ENCODE assay signal across 28 cellular contexts in genomic region chr12:24476310-24476709, GRCh38.
"Had no signal": no experiment of that assay in that cellular context is flagged by ENCODE, and none has a peak within 500 bp of the region (broad histone marks: within the 10 kb centered on the region; RNA-seq: fewer than 3 reads in every experiment).

No MANE protein-coding gene starts in this region.

- H3K4me1 ChIP-seq: ascending aorta had no signal

- H3K27me3 ChIP-seq: ascending aorta, cardiac muscle cell, SJSA1 had no signal

- H3K36me3 Mint-ChIP-seq: activated naive CD4-positive, alpha-beta T cell treated with anti-CD3 and anti-CD28 coated beads, Interleukin-2, amount 50 U/mL, for 24 hours; activated naive CD8-positive, alpha-beta T cell treated with anti-CD3 and anti-CD28 coated beads, Interleukin-2, amount 10 ng/mL, durations not matched to agents 7 days and 5 days had no signal

- H3K36me3 ChIP-seq: ascending aorta, cardiac muscle cell, SJSA1 had no signal

- H3K4me2 ChIP-seq: KMS-11, SK-N-SH had no signal

- DNase-seq: activated CD4-positive, alpha-beta T cell treated with anti-CD3 and anti-CD28 coated beads, Interleukin-2, amount 10 ng/mL, durations not matched to agents 24 days and 14 days; activated CD4-positive, alpha-beta T cell treated with anti-CD3 and anti-CD28 coated beads, Interleukin-2, amount 50 U/mL, for 4 hours; activated CD8-positive, alpha-beta T cell treated with anti-CD3 and anti-CD28 coated beads, Interleukin-2, amount 10 ng/mL, durations not matched to agents 7 days and 5 days; activated gamma-delta T cell; activated naive CD4-positive, alpha-beta T cell treated with Interleukin-2 at 50 U/mL for 16 hours; activated naive CD8-positive, alpha-beta T cell treated with anti-CD3 and anti-CD28 coated beads, Interleukin-2, amount 10 ng/mL, durations not matched to agents 7 days and 5 days; activated T-cell treated with anti-CD3 and anti-CD28 coated beads, Interleukin-2, amount 50 U/mL, for 24 hours; amygdala; NCI-H1092 treated with DMSO at 0.1 percent for 48 hours; NCI-H1417 treated with DMSO at 0.1 percent for 48 hours; NCI-H187 treated with DMSO at 0.1 percent for 48 hours; NCI-H2081; NCI-H2171 treated with DMSO at 0.1 percent for 48 hours; NCI-H226; NCI-H446 treated with DMSO at 0.1 percent for 48 hours; NCI-H524; NK-92 treated with Interleukin-12 subunit alpha and Interleukin-12 subunit beta, amount 100 ng/mL, for 24 hours; SHP77 treated with DMSO at 0.1 percent for 48 hours; SK-N-SH had no signal

- H3K4me1 Mint-ChIP-seq: activated CD4-positive, alpha-beta T cell treated with anti-CD3 and anti-CD28 coated beads, Interleukin-2, amount 10 ng/mL, durations not matched to agents 24 days and 14 days; activated naive CD4-positive, alpha-beta T cell treated with anti-CD3 and anti-CD28 coated beads, Interleukin-2, amount 50 U/mL, for 24 hours; activated naive CD8-positive, alpha-beta T cell treated with anti-CD3 and anti-CD28 coated beads, Interleukin-2, amount 10 ng/mL, durations not matched to agents 7 days and 5 days; central memory CD8-positive, alpha-beta T cell had no signal

- H3K9me3 ChIP-seq: ascending aorta, SJSA1, SK-N-SH had no signal

- H3K4me3 ChIP-seq: ascending aorta, cardiac muscle cell, SJSA1 had no signal

- H3K9ac ChIP-seq: KMS-11, SK-N-SH had no signal

- H3K27me3 Mint-ChIP-seq: activated CD4-positive, alpha-beta T cell treated with anti-CD3 and anti-CD28 coated beads, Interleukin-2, amount 10 ng/mL, durations not matched to agents 24 days and 14 days; activated naive CD4-positive, alpha-beta T cell treated with anti-CD3 and anti-CD28 coated beads, Interleukin-2, amount 50 U/mL, for 24 hours; activated naive CD8-positive, alpha-beta T cell treated with anti-CD3 and anti-CD28 coated beads, Interleukin-2, amount 10 ng/mL, durations not matched to agents 7 days and 5 days; activated T-cell treated with anti-CD3 and anti-CD28 coated beads, Interleukin-2, amount 50 U/mL, for 24 hours; central memory CD8-positive, alpha-beta T cell had no signal

- H3K9me3 Mint-ChIP-seq: activated CD4-positive, alpha-beta T cell treated with anti-CD3 and anti-CD28 coated beads, Interleukin-2, amount 10 ng/mL, durations not matched to agents 24 days and 14 days; activated naive CD4-positive, alpha-beta T cell treated with anti-CD3 and anti-CD28 coated beads, Interleukin-2, amount 50 U/mL, for 24 hours; activated naive CD8-positive, alpha-beta T cell treated with anti-CD3 and anti-CD28 coated beads, Interleukin-2, amount 10 ng/mL, durations not matched to agents 7 days and 5 days; activated T-cell treated with anti-CD3 and anti-CD28 coated beads, Interleukin-2, amount 50 U/mL, for 24 hours; activated T-helper 2 cell treated with anti-CD3 and anti-CD28 coated beads, Interferon-gamma antibody, Interleukin-2, Interleukin-4, amounts not matched to agents 10 μg/mL and 5 μg/mL and 100 μg/mL, durations not matched to agents 14 hours and 24 hours and 36 hours; central memory CD8-positive, alpha-beta T cell; T-helper 1 cell treated with Interleukin-12 subunit alpha and Interleukin-12 subunit beta and Interleukin-4 antibody, amounts not matched to agents 30 μg/mL and 1 μg/mL, for 36 hours; T-helper 2 cell treated with Interferon-gamma antibody and Interleukin-4, amounts not matched to agents 5 μg/mL and 100 μg/mL, for 36 hours had no signal

- H3K27ac Mint-ChIP-seq: activated CD4-positive, alpha-beta T cell treated with anti-CD3 and anti-CD28 coated beads, Interleukin-2, amount 10 ng/mL, durations not matched to agents 24 days and 14 days; activated CD8-positive, alpha-beta T cell treated with anti-CD3 and anti-CD28 coated beads, Interleukin-2, amount 10 ng/mL, durations not matched to agents 7 days and 5 days; activated naive CD4-positive, alpha-beta T cell treated with anti-CD3 and anti-CD28 coated beads, Interleukin-2, amount 50 U/mL, for 24 hours; activated naive CD8-positive, alpha-beta T cell treated with anti-CD3 and anti-CD28 coated beads, Interleukin-2, amount 10 ng/mL, durations not matched to agents 7 days and 5 days; activated T-cell treated with anti-CD3 and anti-CD28 coated beads, Interleukin-2, amount 50 U/mL, for 24 hours; activated T-helper 2 cell treated with anti-CD3 and anti-CD28 coated beads, Interferon-gamma antibody, Interleukin-2, Interleukin-4, amounts not matched to agents 10 μg/mL and 5 μg/mL and 100 μg/mL, durations not matched to agents 14 hours and 24 hours and 36 hours; T-helper 1 cell treated with Interleukin-12 subunit alpha and Interleukin-12 subunit beta and Interleukin-4 antibody, amounts not matched to agents 30 μg/mL and 1 μg/mL, for 36 hours; T-helper 2 cell treated with Interferon-gamma antibody and Interleukin-4, amounts not matched to agents 5 μg/mL and 100 μg/mL, for 36 hours had no signal

- ATAC-seq: activated CD8-positive, alpha-beta T cell treated with anti-CD3 and anti-CD28 coated beads, Interleukin-2, amount 10 ng/mL, durations not matched to agents 7 days and 5 days had no signal

- H3K27ac ChIP-seq: ascending aorta, cardiac muscle cell, KMS-11, SJSA1 had no signal

- H3K4me3 Mint-ChIP-seq: activated CD4-positive, alpha-beta T cell treated with anti-CD3 and anti-CD28 coated beads, Interleukin-2, amount 10 ng/mL, durations not matched to agents 24 days and 14 days; activated CD8-positive, alpha-beta T cell treated with anti-CD3 and anti-CD28 coated beads, Interleukin-2, amount 10 ng/mL, durations not matched to agents 7 days and 5 days; activated naive CD4-positive, alpha-beta T cell treated with anti-CD3 and anti-CD28 coated beads, Interleukin-2, amount 50 U/mL, for 24 hours; activated naive CD8-positive, alpha-beta T cell treated with anti-CD3 and anti-CD28 coated beads, Interleukin-2, amount 10 ng/mL, durations not matched to agents 7 days and 5 days; activated T-cell treated with anti-CD3 and anti-CD28 coated beads, Interleukin-2, amount 50 U/mL, for 24 hours; central memory CD8-positive, alpha-beta T cell; T-helper 1 cell treated with Interleukin-12 subunit alpha and Interleukin-12 subunit beta and Interleukin-4 antibody, amounts not matched to agents 30 μg/mL and 1 μg/mL, for 36 hours; T-helper 2 cell treated with Interferon-gamma antibody and Interleukin-4, amounts not matched to agents 5 μg/mL and 100 μg/mL, for 36 hours had no signal
